Comparison of ENCODE assay signal across 1 cellular context in the genomic region with DNA sequence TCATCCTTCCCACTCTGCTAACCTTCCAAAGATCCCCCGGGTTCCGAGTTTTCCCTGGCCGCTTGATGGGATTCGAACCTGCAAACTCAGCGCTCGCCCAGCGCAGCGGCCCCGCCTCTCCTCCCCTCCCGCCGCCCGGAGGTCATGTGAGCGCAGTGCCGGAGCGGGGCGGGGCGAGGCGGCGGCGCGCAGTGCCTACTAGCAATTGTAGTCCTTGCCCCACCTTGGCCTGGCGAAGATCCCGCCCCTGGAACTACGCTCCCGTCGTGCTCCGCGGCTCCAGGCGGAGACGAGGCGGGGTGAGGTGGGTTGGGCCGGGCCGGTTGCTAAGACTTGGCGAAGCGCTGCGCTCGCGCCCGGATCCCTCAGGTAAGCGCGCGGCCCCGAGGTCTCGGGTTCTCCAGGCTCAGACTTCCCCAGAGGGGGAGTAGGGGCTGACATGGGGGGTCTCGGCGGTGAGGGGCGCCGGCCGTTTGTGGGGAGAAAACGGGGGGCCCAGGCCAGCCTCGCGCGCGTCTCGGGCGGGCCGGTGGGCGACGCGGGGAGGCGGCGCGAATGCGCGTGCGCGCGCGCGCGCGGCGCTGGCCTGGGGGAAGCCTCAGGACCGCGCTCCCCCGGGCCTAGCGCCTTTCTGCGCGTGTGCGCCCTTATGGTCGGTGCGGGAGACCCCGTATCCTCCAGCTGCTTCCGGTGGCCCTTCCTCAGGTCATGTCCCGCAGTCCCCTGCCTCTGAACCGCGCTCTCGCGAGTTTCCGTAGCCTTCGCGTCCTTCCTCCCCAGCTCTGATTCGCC.
A peak's percentile ranks its signal among the peaks of the same experiment; 100 is the strongest.
TF ChIP-seq lines count a peak whose summit lies in the region.

TSS of gene ADAT3 (plus strand) at position 329 of the 792 bp plus-strand sequence. CDS start 6,649 bp downstream, outside the sequence.
TSS of gene SCAMP4 (plus strand) at position 329 of the 792 bp plus-strand sequence. CDS start 9,621 bp downstream, outside the sequence.

TF ChIP-seq in A549, 52 proteins besides CTCF, POLR2A, EP300 and RAD21 (continued from another document):
- peak; percentile 90; the same call in 1 of the 2 replicates for TF ChIP-seq MAZ (IDR thresholded peaks at IDR 0.05; ENCODE audit: borderline replicate concordance, low read depth, low read length)
- TF ChIP-seq HOXB5 (CRISPR knock-in tag; IDR thresholded peaks at IDR 0.05), result 0 out of 2 replicates have a peak, but pooled peaks have one; percentile 49
- TF ChIP-seq, protein P1, sequence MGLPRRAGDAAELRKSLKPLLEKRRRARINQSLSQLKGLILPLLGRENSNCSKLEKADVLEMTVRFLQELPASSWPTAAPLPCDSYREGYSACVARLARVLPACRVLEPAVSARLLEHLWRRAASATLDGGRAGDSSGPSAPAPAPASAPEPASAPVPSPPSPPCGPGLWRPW (IDR thresholded peaks at IDR 0.05), result no peak
- TF ChIP-seq CHD2 (IDR thresholded peaks at IDR 0.05; ENCODE audit: low read length, partially characterized antibody), result peak; percentile 91
- TF ChIP-seq PHF8 (IDR thresholded peaks at IDR 0.05; ENCODE audit: borderline replicate concordance, low read depth), result peak; percentile 71; the same call in 1 of the 2 replicates
- TF ChIP-seq, protein P2, sequence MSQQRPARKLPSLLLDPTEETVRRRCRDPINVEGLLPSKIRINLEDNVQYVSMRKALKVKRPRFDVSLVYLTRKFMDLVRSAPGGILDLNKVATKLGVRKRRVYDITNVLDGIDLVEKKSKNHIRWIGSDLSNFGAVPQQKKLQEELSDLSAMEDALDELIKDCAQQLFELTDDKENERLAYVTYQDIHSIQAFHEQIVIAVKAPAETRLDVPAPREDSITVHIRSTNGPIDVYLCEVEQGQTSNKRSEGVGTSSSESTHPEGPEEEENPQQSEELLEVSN (IDR thresholded peaks at IDR 0.05; ENCODE audit: borderline replicate concordance, low read depth), result no peak
- TF ChIP-seq PBX3 (IDR thresholded peaks at IDR 0.05), result peak; percentile 85
- TF ChIP-seq, protein P3, sequence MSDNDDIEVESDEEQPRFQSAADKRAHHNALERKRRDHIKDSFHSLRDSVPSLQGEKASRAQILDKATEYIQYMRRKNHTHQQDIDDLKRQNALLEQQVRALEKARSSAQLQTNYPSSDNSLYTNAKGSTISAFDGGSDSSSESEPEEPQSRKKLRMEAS (IDR thresholded peaks at IDR 0.05), result peak; percentile 56; the same call in 1 of the 2 replicates
- TF ChIP-seq BHLHE40 (IDR thresholded peaks at IDR 0.05; ENCODE audit: low read depth, low read length), result no peak
